ENCODE assay signal across 1 cellular context in the genomic region with DNA sequence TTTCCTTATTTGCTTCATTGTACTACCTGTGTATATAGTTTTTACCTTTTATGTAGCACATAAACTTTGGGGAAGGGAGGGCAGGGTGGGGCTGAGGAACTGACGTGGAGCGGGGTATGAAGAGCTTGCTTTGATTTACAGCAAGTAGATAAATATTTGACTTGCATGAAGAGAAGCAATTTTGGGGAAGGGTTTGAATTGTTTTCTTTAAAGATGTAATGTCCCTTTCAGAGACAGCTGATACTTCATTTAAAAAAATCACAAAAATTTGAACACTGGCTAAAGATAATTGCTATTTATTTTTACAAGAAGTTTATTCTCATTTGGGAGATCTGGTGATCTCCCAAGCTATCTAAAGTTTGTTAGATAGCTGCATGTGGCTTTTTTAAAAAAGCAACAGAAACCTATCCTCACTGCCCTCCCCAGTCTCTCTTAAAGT.
TF ChIP-seq lines count a peak whose summit lies in the region.

No MANE protein-coding gene starts in this region.

TF ChIP-seq in GM23338, 12 proteins besides CTCF, POLR2A, EP300 and RAD21 (continued from another document):
- TF ChIP-seq, protein P1, sequence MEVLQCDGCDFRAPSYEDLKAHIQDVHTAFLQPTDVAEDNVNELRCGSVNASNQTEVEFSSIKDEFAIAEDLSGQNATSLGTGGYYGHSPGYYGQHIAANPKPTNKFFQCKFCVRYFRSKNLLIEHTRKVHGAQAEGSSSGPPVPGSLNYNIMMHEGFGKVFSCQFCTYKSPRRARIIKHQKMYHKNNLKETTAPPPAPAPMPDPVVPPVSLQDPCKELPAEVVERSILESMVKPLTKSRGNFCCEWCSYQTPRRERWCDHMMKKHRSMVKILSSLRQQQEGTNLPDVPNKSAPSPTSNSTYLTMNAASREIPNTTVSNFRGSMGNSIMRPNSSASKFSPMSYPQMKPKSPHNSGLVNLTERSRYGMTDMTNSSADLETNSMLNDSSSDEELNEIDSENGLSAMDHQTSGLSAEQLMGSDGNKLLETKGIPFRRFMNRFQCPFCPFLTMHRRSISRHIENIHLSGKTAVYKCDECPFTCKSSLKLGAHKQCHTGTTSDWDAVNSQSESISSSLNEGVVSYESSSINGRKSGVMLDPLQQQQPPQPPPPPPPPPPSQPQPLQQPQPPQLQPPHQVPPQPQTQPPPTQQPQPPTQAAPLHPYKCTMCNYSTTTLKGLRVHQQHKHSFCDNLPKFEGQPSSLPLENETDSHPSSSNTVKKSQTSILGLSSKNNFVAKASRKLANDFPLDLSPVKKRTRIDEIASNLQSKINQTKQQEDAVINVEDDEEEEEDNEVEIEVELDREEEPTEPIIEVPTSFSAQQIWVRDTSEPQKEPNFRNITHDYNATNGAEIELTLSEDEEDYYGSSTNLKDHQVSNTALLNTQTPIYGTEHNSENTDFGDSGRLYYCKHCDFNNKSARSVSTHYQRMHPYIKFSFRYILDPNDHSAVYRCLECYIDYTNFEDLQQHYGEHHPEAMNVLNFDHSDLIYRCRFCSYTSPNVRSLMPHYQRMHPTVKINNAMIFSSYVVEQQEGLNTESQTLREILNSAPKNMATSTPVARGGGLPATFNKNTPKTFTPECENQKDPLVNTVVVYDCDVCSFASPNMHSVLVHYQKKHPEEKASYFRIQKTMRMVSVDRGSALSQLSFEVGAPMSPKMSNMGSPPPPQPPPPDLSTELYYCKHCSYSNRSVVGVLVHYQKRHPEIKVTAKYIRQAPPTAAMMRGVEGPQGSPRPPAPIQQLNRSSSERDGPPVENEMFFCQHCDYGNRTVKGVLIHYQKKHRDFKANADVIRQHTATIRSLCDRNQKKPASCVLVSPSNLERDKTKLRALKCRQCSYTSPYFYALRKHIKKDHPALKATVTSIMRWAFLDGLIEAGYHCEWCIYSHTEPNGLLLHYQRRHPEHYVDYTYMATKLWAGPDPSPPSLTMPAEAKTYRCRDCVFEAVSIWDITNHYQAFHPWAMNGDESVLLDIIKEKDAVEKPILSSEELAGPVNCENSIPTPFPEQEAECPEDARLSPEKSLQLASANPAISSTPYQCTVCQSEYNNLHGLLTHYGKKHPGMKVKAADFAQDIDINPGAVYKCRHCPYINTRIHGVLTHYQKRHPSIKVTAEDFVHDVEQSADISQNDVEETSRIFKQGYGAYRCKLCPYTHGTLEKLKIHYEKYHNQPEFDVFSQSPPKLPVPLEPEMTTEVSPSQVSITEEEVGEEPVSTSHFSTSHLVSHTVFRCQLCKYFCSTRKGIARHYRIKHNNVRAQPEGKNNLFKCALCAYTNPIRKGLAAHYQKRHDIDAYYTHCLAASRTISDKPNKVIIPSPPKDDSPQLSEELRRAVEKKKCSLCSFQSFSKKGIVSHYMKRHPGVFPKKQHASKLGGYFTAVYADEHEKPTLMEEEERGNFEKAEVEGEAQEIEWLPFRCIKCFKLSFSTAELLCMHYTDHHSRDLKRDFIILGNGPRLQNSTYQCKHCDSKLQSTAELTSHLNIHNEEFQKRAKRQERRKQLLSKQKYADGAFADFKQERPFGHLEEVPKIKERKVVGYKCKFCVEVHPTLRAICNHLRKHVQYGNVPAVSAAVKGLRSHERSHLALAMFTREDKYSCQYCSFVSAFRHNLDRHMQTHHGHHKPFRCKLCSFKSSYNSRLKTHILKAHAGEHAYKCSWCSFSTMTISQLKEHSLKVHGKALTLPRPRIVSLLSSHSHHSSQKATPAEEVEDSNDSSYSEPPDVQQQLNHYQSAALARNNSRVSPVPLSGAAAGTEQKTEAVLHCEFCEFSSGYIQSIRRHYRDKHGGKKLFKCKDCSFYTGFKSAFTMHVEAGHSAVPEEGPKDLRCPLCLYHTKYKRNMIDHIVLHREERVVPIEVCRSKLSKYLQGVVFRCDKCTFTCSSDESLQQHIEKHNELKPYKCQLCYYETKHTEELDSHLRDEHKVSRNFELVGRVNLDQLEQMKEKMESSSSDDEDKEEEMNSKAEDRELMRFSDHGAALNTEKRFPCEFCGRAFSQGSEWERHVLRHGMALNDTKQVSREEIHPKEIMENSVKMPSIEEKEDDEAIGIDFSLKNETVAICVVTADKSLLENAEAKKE (CRISPR knock-in tag; IDR thresholded peaks at IDR 0.05), result no peak
- no peak for TF ChIP-seq ZNF114 (CRISPR knock-in tag; IDR thresholded peaks at IDR 0.05)
